In the genomic region with DNA sequence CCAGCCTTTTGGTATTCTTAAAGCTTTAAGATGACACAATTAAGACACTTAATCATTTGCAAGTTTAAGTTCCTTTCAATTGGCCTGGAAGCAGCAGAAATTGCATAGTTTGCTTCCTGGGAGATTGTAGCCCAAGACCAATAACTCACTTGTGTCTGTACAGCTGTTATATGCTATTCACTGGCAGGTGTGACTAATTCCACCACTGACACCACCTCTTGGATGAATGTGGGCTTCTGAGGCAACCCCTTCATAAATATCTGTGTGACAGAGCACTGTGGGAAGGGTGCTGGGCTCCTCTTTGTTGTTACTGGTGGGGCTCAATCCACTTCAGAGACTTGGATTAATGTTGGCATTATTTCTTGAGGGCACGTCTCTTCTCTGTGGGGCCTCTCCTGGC, we compare ENCODE assay signal across 17 cellular contexts.
A peak's percentile ranks its signal among the peaks of the same experiment; 100 is the strongest.
DNase-seq lines count a peak whose midpoint lies in the region; ATAC-seq lines count a peak whose summit lies in the region.
"Had no signal": no experiment of that assay in that cellular context is flagged by ENCODE, and none has a peak within 500 bp of the region (broad histone marks: within the 10 kb centered on the region; RNA-seq: fewer than 3 reads in every experiment).

No MANE protein-coding gene starts in this region.

- H3K79me1 ChIP-seq in neuronal stem cell (ENCODE audit: low read depth, low read length): no peaks in the 10 kb centered on the region

- H3K9me3 ChIP-seq in SJCRH30 (replicated peaks) (0 out of 2 replicates have a peak, but pooled peaks cover 4% of the 10 kb centered on the region), neuronal stem cell (replicated peaks in 1 of 2; ENCODE audit: control insufficient read depth in 2 of 2, insufficient read depth in 1 of 2, low read depth in 1 of 2, low read length in 2 of 2) (peaks cover 10 to 21% of the 10 kb centered on the region in 2 donors)

- H2AK5ac ChIP-seq in neuronal stem cell (ENCODE audit: low read depth, low read length): no peak overlapping the region

- no peak overlapping the region for H2BK12ac ChIP-seq in neuronal stem cell (ENCODE audit: low read length)

- no peak overlapping the region for H3K4ac ChIP-seq in neuronal stem cell (ENCODE audit: low read length)

- H3K27ac ChIP-seq in SJCRH30 (peak overlapping the region; percentile 54), neuronal stem cell (replicated peaks; ENCODE audit: low read length) (no peak overlapping the region)
- H3K27ac ChIP-seq: SJSA1 had no signal

- no peak overlapping the region for H3K18ac ChIP-seq in neuronal stem cell (ENCODE audit: low read length)

- H2BK120ac ChIP-seq in neuronal stem cell (ENCODE audit: low read depth, low read length): no peak overlapping the region

- H3K27me3 ChIP-seq in SJCRH30 (no peaks in the 10 kb centered on the region), neuronal stem cell (ENCODE audit: control insufficient read depth in 3 of 3, insufficient read depth in 3 of 3, low read depth in 1 of 3, low read length in 3 of 3) (peaks cover 0 to 4% (median 0%) of the 10 kb centered on the region in 3 experiments)
- H3K27me3 ChIP-seq: SJSA1 had no signal

- no peak overlapping the region for H3K4me3 ChIP-seq in SJCRH30
- no peak overlapping the region for H3K4me3 ChIP-seq in neuronal stem cell (ENCODE audit: low read length in 2 of 2)
- H3K4me3 ChIP-seq: SJSA1 had no signal

- no peak overlapping the region for H2AFZ ChIP-seq in neuronal stem cell (ENCODE audit: low read length)

- H2BK15ac ChIP-seq in neuronal stem cell (ENCODE audit: low read length): no peak overlapping the region

- no peak overlapping the region for H3K14ac ChIP-seq in neuronal stem cell (ENCODE audit: low read length)

- H3K23ac ChIP-seq in neuronal stem cell (ENCODE audit: low read depth, low read length, poor library complexity): no peak overlapping the region

- H3K9ac ChIP-seq in neuronal stem cell (ENCODE audit: low read depth, low read length, poor library complexity): peak overlapping the region; percentile 25

- H3K4me2 ChIP-seq in neuronal stem cell (ENCODE audit: insufficient read depth, low read length, poor library complexity, severe bottlenecking): no peak overlapping the region

- H3K4me1 ChIP-seq in SJCRH30 (peaks cover 12% of the 10 kb centered on the region), neuronal stem cell (ENCODE audit: control insufficient read depth in 2 of 2, insufficient read depth in 1 of 2, low read depth in 1 of 2, low read length in 2 of 2) (no peaks in the 10 kb centered on the region)
- H3K4me1 ChIP-seq: SJSA1 had no signal

- WGBS in neuronal stem cell (ENCODE audit: extremely low coverage in 2 of 2, insufficient read length in 2 of 2, insufficient replicate concordance in 1 of 2), 2 donors: no CpG with 5 or more reads among the region's 1 CpG

- H4K8ac ChIP-seq in neuronal stem cell (ENCODE audit: low read depth, low read length): no peak overlapping the region

- H4K91ac ChIP-seq in neuronal stem cell (ENCODE audit: low read depth, low read length, poor library complexity): no peak overlapping the region

- DNase-seq in SJCRH30 (peak; percentile 59 to 77), neuronal stem cell (ENCODE audit: low spot score) (no peak), hypothalamus (lab: John Stamatoyannopoulos, UW) (no peak)
- no peak for DNase-seq in activated CD4-positive, CD25-positive, alpha-beta regulatory T cell (lab: John Stamatoyannopoulos, UW)
- DNase-seq: DMS 273 treated with DMSO at 0.1 percent for 48 hours, GOT3, KBM-7, NCI-H1417 treated with DMSO at 0.1 percent for 48 hours, NCI-H1930, NCI-H345, NCI-H524 treated with DMSO at 0.1 percent for 48 hours had no signal

- no peak overlapping the region for H2BK5ac ChIP-seq in neuronal stem cell (ENCODE audit: low read length)

- ATAC-seq in HG02798 (IDR thresholded peaks at IDR 0.05; ENCODE audit: poor library complexity, unreplicated experiment): peak; percentile 45
- ATAC-seq in esophagus mucosa: peak; percentile 53
- no peak for ATAC-seq in GM21447 (IDR thresholded peaks at IDR 0.05; ENCODE audit: unreplicated experiment)
- ATAC-seq in GM19452 (IDR thresholded peaks at IDR 0.05; ENCODE audit: unreplicated experiment): no peak
- ATAC-seq: HepG2 had no signal

- H3K36me3 ChIP-seq in SJCRH30 (no peaks in the 10 kb centered on the region), neuronal stem cell (replicated peaks in 1 of 2; ENCODE audit: control insufficient read depth in 2 of 2, insufficient read depth in 2 of 2, low read length in 2 of 2) (no peaks in the 10 kb centered on the region)
- H3K36me3 ChIP-seq: SJSA1 had no signal

Comparison
In these comparisons a context has a peak if more than half of its experiments do, and no peak if none do; other contexts are left out.
1. ATAC-seq: peak in HG02798 (single experiment) and esophagus mucosa (single experiment); none in GM21447 (single experiment) and GM19452 (single experiment).
2. DNase-seq: peak in SJCRH30 (2 of 2); none in neuronal stem cell (single experiment), activated CD4-positive, CD25-positive, alpha-beta regulatory T cell (0 of 4) and hypothalamus (0 of 51).